ENCODE assay signal across 18 cellular contexts in genomic region chr9:109568568-109569210, GRCh38.
DNase-seq lines count a peak whose midpoint lies in the region; ATAC-seq, FAIRE-seq and TF ChIP-seq lines count a peak whose summit lies in the region.
"Had no signal": no experiment of that assay in that cellular context is flagged by ENCODE, and none has a peak within 500 bp of the region (broad histone marks: within the 10 kb centered on the region; RNA-seq: fewer than 3 reads in every experiment).

No MANE protein-coding gene starts in this region.

- no peaks in the 10 kb centered on the region for H3K79me2 ChIP-seq in H1 (ENCODE audit: control insufficient read depth in 1 of 2, insufficient read depth in 2 of 2, low read length in 2 of 2)
- H3K79me2 ChIP-seq in HepG2 (ENCODE audit: insufficient read depth, low read length), result no peaks in the 10 kb centered on the region

- H3K4me2 ChIP-seq in H1 (ENCODE audit: insufficient read depth in 1 of 2, low read depth in 2 of 2, low read length in 2 of 2), result no peak overlapping the region
- no peak overlapping the region for H3K4me2 ChIP-seq in HepG2 (ENCODE audit: low read depth, low read length)
- H3K4me2 ChIP-seq: A549 had no signal

- no peak overlapping the region for H3K4me3 ChIP-seq in right atrium auricular region
- no peak overlapping the region for H3K4me3 ChIP-seq in H1 (ENCODE audit: extremely low read depth in 1 of 4, insufficient read depth in 2 of 4, low read depth in 3 of 4, low read length in 4 of 4)
- H3K4me3 ChIP-seq in HepG2 (replicated peaks in 1 of 3; ENCODE audit: insufficient read depth in 1 of 3, low read depth in 2 of 3, low read length in 3 of 3), result no peak overlapping the region
- H3K4me3 ChIP-seq: A549 had no signal

- no peak overlapping the region for H4K8ac ChIP-seq in H1 (ENCODE audit: extremely low read depth, insufficient read depth, low read length)

- H4K20me1 ChIP-seq in H1 (replicated peaks in 1 of 2; ENCODE audit: control insufficient read depth in 1 of 2, insufficient read depth in 2 of 2, low read length in 2 of 2), result peaks cover 0 to 4% of the 10 kb centered on the region in 2 experiments
- H4K20me1 ChIP-seq in HepG2 (ENCODE audit: insufficient read depth, low read length), result no peaks in the 10 kb centered on the region

- H3K23me2 ChIP-seq in H1 (ENCODE audit: low read depth, low read length), result no peaks in the 10 kb centered on the region

- POLR2A ChIA-PET in H1 (lab: Charles Lee; ENCODE audit: partially characterized antibody), result no interaction called here
- POLR2A ChIA-PET in HepG2 (lab: Yijun Ruan, JAX), result no interaction called here

- H2AFZ ChIP-seq in H1 (ENCODE audit: low read length) (no peak overlapping the region), HepG2 (ENCODE audit: low read length) (no peak overlapping the region)

- H3K36me3 ChIP-seq in right atrium auricular region (no peaks in the 10 kb centered on the region), H1 (ENCODE audit: control insufficient read depth in 2 of 4, insufficient read depth in 4 of 4, low read length in 3 of 4) (no peaks in the 10 kb centered on the region), HepG2 (replicated peaks in 1 of 2; ENCODE audit: control insufficient read depth in 1 of 2, insufficient read depth in 2 of 2, low read length in 2 of 2) (no peaks in the 10 kb centered on the region)

- no peak overlapping the region for H2BK5ac ChIP-seq in H1 (ENCODE audit: low read depth, low read length)

- WGBS in H1 (ENCODE audit: extremely low coverage in 1 of 2, insufficient coverage in 1 of 2, insufficient read length in 1 of 2, insufficient replicate concordance in 2 of 2, low coverage in 1 of 2, low lambda C conversion rate in 2 of 2, missing lambda C conversion rate in 1 of 2), 2 experiments, result 83% methylated on average over 2 of the region's 2 CpGs; no CpG with 5 or more reads in 1 of the 2 experiments
- 38% methylated on average over 1 of the region's 2 CpGs for WGBS in HepG2 (ENCODE audit: low lambda C conversion rate)

- H3K14ac ChIP-seq in H1 (ENCODE audit: insufficient read length), result peak overlapping the region; percentile 97

- H3K9me3 ChIP-seq in right atrium auricular region (peaks cover 0 to 4% of the 10 kb centered on the region in 2 donors), H1 (ENCODE audit: insufficient read depth in 2 of 2, low read depth in 1 of 2, low read length in 1 of 2) (no peaks in the 10 kb centered on the region; a peak in 1 of 4 replicates), HepG2 (ENCODE audit: low read length) (no peaks in the 10 kb centered on the region)
- H3K9me3 ChIP-seq: A549 had no signal

- no peak overlapping the region for H3K56ac ChIP-seq in H1 (replicated peaks; ENCODE audit: insufficient read length, low read depth, low read length)

- DNase-seq in Right ventricle myocardium inferior (ENCODE audit: missing footprints), result peak; percentile 70
- DNase-seq in right atrium auricular region (ENCODE audit: low spot score), result no peak
- no peak for DNase-seq in H1 (ENCODE audit: low read depth in 1 of 2, low spot score in 2 of 2)
- DNase-seq in myocyte (ENCODE audit: low read depth), result peak; percentile 53
- no peak for DNase-seq in HepG2 (ENCODE audit: low spot score)
- no peak for DNase-seq in SKM-1 (lab: John Stamatoyannopoulos, UW; ENCODE audit: unreplicated experiment)
- DNase-seq in left colon, result no peak
- DNase-seq: C1 segment of cervical spinal cord, EL, KBM-7, NCI-H1436, NCI-H2081, NCI-H510A, SHP77 treated with DMSO at 0.1 percent for 48 hours had no signal

- FAIRE-seq in H1 (lab: Jason Lieb, UNC) (no peak), HepG2 (lab: Jason Lieb, UNC) (no peak)
- FAIRE-seq: A549, RCC 7860 had no signal

- peaks cover 0 to 5% of the 10 kb centered on the region in 2 donors for H3K4me1 ChIP-seq in right atrium auricular region
- H3K4me1 ChIP-seq in H1 (replicated peaks in 1 of 4; ENCODE audit: control insufficient read depth in 3 of 4, insufficient read depth in 4 of 4, low read length in 3 of 4), result no peaks in the 10 kb centered on the region
- no peaks in the 10 kb centered on the region for H3K4me1 ChIP-seq in HepG2 (ENCODE audit: insufficient read depth, low read length)
- H3K4me1 ChIP-seq: A549 had no signal

- H3K18ac ChIP-seq in H1 (ENCODE audit: extremely low read depth, low read length), result no peak overlapping the region

- peak; percentile 97 for ATAC-seq in Right ventricle myocardium inferior
- no peak for ATAC-seq in HepG2
- ATAC-seq in GM21423 (IDR thresholded peaks at IDR 0.05; ENCODE audit: unreplicated experiment), result no peak
- ATAC-seq in left colon, result no peak
- ATAC-seq: A549, HCT116 had no signal

- H3K9ac ChIP-seq in H1 (replicated peaks in 1 of 4; ENCODE audit: extremely low read depth in 1 of 4, low read depth in 3 of 4, low read length in 3 of 4) (no peak overlapping the region), HepG2 (ENCODE audit: insufficient read depth, low read depth, low read length) (no peak overlapping the region)

- no peak overlapping the region for H4K5ac ChIP-seq in H1 (ENCODE audit: insufficient read length, low read depth, low read length)

- TF ChIP-seq EP300 in H1 (IDR thresholded peaks at IDR 0.05; ENCODE audit: borderline replicate concordance in 1 of 2, low read depth in 2 of 2, low read length in 2 of 2), result no peak
- no peak for TF ChIP-seq EP300 in HepG2 (IDR thresholded peaks at IDR 0.05; ENCODE audit: low read depth in 2 of 2, low read length in 2 of 2)
- TF ChIP-seq EP300 in HepG2 (CRISPR knock-in tag; IDR thresholded peaks at IDR 0.05; ENCODE audit: borderline replicate concordance), result no peak

- TF ChIP-seq CTCF in right atrium auricular region (IDR thresholded peaks at IDR 0.05) (no peak), H1 (IDR thresholded peaks at IDR 0.05; ENCODE audit: control extremely low read depth in 1 of 3, insufficient read depth in 1 of 3, low read depth in 1 of 3, low read length in 3 of 3) (no peak), HepG2 (CRISPR knock-in tag; IDR thresholded peaks at IDR 0.05) (no peak)

- TF ChIP-seq POLR2A in H1 (IDR thresholded peaks at IDR 0.05; ENCODE audit: control extremely low read depth in 1 of 2, low read depth in 2 of 2, low read length in 2 of 2), result no peak
- TF ChIP-seq POLR2A in HepG2 (IDR thresholded peaks at IDR 0.05; ENCODE audit: insufficient read depth in 1 of 2, low read depth in 2 of 2, low read length in 2 of 2), result no peak

- H2AK5ac ChIP-seq in H1 (ENCODE audit: low read depth, low read length), result no peak overlapping the region

- intact Hi-C loops in Right ventricle myocardium inferior (cut with DNase I), result no loop called here
- intact Hi-C loops in HepG2 (cut with micrococcal nuclease; ENCODE audit: unreplicated experiment), result no loop called here
- intact Hi-C loops in left colon (cut with DNase I, micrococcal nuclease), result no loop called here

- no peak overlapping the region for H3K23ac ChIP-seq in H1 (ENCODE audit: insufficient read length)

- no peaks in the 10 kb centered on the region for H3K27me3 ChIP-seq in right atrium auricular region
- no peaks in the 10 kb centered on the region for H3K27me3 ChIP-seq in H1 (replicated peaks in 1 of 4; ENCODE audit: control insufficient read depth in 3 of 4, extremely low read depth in 1 of 4, insufficient read depth in 3 of 4, low read length in 3 of 4)
- no peaks in the 10 kb centered on the region for H3K27me3 ChIP-seq in HepG2 (ENCODE audit: control insufficient read depth in 1 of 2, insufficient read depth in 2 of 2, low read length in 2 of 2)

- no peak overlapping the region for H3K4ac ChIP-seq in H1 (replicated peaks; ENCODE audit: insufficient read length, low read depth, low read length)

- CTCF ChIA-PET in H1 (lab: Charles Lee; ENCODE audit: partially characterized antibody) (interaction anchor here (1.1 to 3.1 kb wide), 4 partner anchors 11 to 296 kb away, joined by 3 to 8 read pairs (median 4); no protein-coding TSS in a partner anchor), HepG2 (lab: Yijun Ruan, JAX; ENCODE audit: low intra/inter-chr PET ratio, low total read pairs) (no interaction called here)

- no peaks in the 10 kb centered on the region for H3K79me1 ChIP-seq in H1 (ENCODE audit: low read depth, low read length)

- no peak overlapping the region for H2BK20ac ChIP-seq in H1 (ENCODE audit: low read length)

- H4K91ac ChIP-seq in H1 (replicated peaks; ENCODE audit: insufficient read length, low read length), result no peak overlapping the region

- H3K27ac ChIP-seq in right atrium auricular region (no peak overlapping the region), H1 (ENCODE audit: low read depth, low read length) (no peak overlapping the region), HepG2 (ENCODE audit: extremely low read length, insufficient read depth, low read length) (no peak overlapping the region)
- H3K27ac ChIP-seq: A549 had no signal

- BruUV-seq in HepG2 (replicated peaks; lab: Mats Ljungman, UMichigan), result no TSS peak

- in situ Hi-C loops in HepG2 (cut with HindIII; ENCODE audit: extremely low pct_ligation_motif_present, low pct_unique_long_range_greater_than_20kb), result no loop called here

- no peak overlapping the region for H2BK12ac ChIP-seq in H1 (ENCODE audit: low read depth, low read length)

- no peak overlapping the region for H2BK15ac ChIP-seq in H1 (ENCODE audit: low read length)

- peak overlapping the region; percentile 14 for H2BK120ac ChIP-seq in H1 (replicated peaks; ENCODE audit: low read depth, low read length)

- no peak for TF ChIP-seq RAD21 in H1 (IDR thresholded peaks at IDR 0.05 in 1 of 2, conservative IDR thresholded peaks at IDR 0.05 in 1 of 2; ENCODE audit: low read depth in 2 of 2, low read length in 2 of 2)
- TF ChIP-seq RAD21 in HepG2 (CRISPR knock-in tag; IDR thresholded peaks at IDR 0.05), result no peak

TF ChIP-seq in H1, 55 proteins besides CTCF, POLR2A, EP300 and RAD21 (continues in another document):
- TF ChIP-seq HDAC6 (IDR thresholded peaks at IDR 0.05; ENCODE audit: low read depth, low read length) (no peak), ZNF274 (IDR thresholded peaks at IDR 0.05; ENCODE audit: borderline replicate concordance, extremely low read depth, low read length) (no peak), TBP (IDR thresholded peaks at IDR 0.05; ENCODE audit: low read depth, low read length) (no peak), EGR1 (IDR thresholded peaks at IDR 0.05; ENCODE audit: borderline replicate concordance, low read depth, low read length) (no peak), CBX5 (IDR thresholded peaks at IDR 0.05; ENCODE audit: low read depth, low read length) (no peak), RFX5 (IDR thresholded peaks at IDR 0.05; ENCODE audit: borderline replicate concordance, low read depth, low read length) (no peak), JUND (IDR thresholded peaks at IDR 0.05; ENCODE audit: low read length) (no peak)

TF ChIP-seq in HepG2, 621 proteins besides CTCF, POLR2A, EP300 and RAD21 (continues in another document):
- no peak for TF ChIP-seq ZSCAN9 (CRISPR knock-in tag; IDR thresholded peaks at IDR 0.05; ENCODE audit: borderline replicate concordance)

Comparison
In these comparisons a context has a peak if more than half of its experiments do, and no peak if none do; other contexts are left out.
1. DNase-seq: peak in Right ventricle myocardium inferior (single experiment) and myocyte (single experiment); none in right atrium auricular region (single experiment), H1 (0 of 2), HepG2 (single experiment), SKM-1 (single experiment) and left colon (0 of 2).